Comparison of ENCODE assay signal across 12 cellular contexts in genomic region chr1:89705901-89706699, GRCh38.
A peak's percentile ranks its signal among the peaks of the same experiment; 100 is the strongest.
DNase-seq lines count a peak whose midpoint lies in the region; ATAC-seq, FAIRE-seq and TF ChIP-seq lines count a peak whose summit lies in the region.
"Had no signal": no experiment of that assay in that cellular context is flagged by ENCODE, and none has a peak within 500 bp of the region (broad histone marks: within the 10 kb centered on the region; RNA-seq: fewer than 3 reads in every experiment).

No MANE protein-coding gene starts in this region.

- ATAC-seq in HG02852 (IDR thresholded peaks at IDR 0.05; ENCODE audit: unreplicated experiment), result peak; percentile 84

- FAIRE-seq in GM19239 (lab: Jason Lieb, UNC), result peak; percentile 76
- FAIRE-seq: endometrium had no signal

- H3K9me3 ChIP-seq in BLaER1 treated with 17β-estradiol and CSF1 and Interleukin-3, amounts not matched to agents 10 nM and 100 nM (replicated peaks in 1 of 11), result peaks cover 0 to 23% (median 16%) of the 10 kb centered on the region in 11 experiments; a peak in 12 of 22 replicates
- no peaks in the 10 kb centered on the region for H3K9me3 ChIP-seq in OCI-LY3 (ENCODE audit: insufficient read depth, low read length)
- H3K9me3 ChIP-seq: MG63, testis had no signal

- no peak overlapping the region for H2AFZ ChIP-seq in OCI-LY3 (ENCODE audit: low read depth, low read length)

- no peaks in the 10 kb centered on the region for H3K27me3 ChIP-seq in BLaER1 treated with 17β-estradiol and CSF1 and Interleukin-3, amounts not matched to agents 10 nM and 100 nM
- H3K27me3 ChIP-seq in OCI-LY3 (ENCODE audit: low read depth, low read length), result peaks cover 5% of the 10 kb centered on the region; the same call in 1 of the 2 replicates
- H3K27me3 ChIP-seq: MG63, testis had no signal

- H3K9ac ChIP-seq in BLaER1 treated with 17β-estradiol and CSF1 and Interleukin-3, amounts not matched to agents 10 nM and 100 nM, result peak overlapping the region in 6 of 11 experiments; percentile 17 to 75 (median 50); a peak in 10 of 22 replicates
- no peak overlapping the region for H3K9ac ChIP-seq in OCI-LY3 (ENCODE audit: low read length)

- no peak for TF ChIP-seq CTCF in OCI-LY3 (IDR thresholded peaks at IDR 0.05; ENCODE audit: low read depth, low read length)

- H3K4me2 ChIP-seq in BLaER1 treated with 17β-estradiol and CSF1 and Interleukin-3, amounts not matched to agents 10 nM and 100 nM, result peak overlapping the region in 9 of 11 experiments; percentile 20 to 89 (median 63); a peak in 17 of 22 replicates
- peak overlapping the region; percentile 45 for H3K4me2 ChIP-seq in OCI-LY3 (ENCODE audit: low read length)

- peaks cover 0 to 88% (median 76%) of the 10 kb centered on the region in 11 experiments; a peak in 20 of 22 replicates for H3K36me3 ChIP-seq in BLaER1 treated with 17β-estradiol and CSF1 and Interleukin-3, amounts not matched to agents 10 nM and 100 nM
- no peaks in the 10 kb centered on the region for H3K36me3 ChIP-seq in OCI-LY3 (replicated peaks; ENCODE audit: low read depth, low read length)
- H3K36me3 ChIP-seq: MG63 had no signal

- peak overlapping the region in 10 of 11 experiments; percentile 5 to 92 (median 79); a peak in 15 of 22 replicates for H3K27ac ChIP-seq in BLaER1 treated with 17β-estradiol and CSF1 and Interleukin-3, amounts not matched to agents 10 nM and 100 nM
- H3K27ac ChIP-seq in OCI-LY3 (ENCODE audit: low read length), result no peak overlapping the region
- H3K27ac ChIP-seq: testis had no signal

- no peak for DNase-seq in GM19239 (ENCODE audit: insufficient read length, low spot score)
- no peak for DNase-seq in 8988T
- DNase-seq in stimulated activated naive CD4-positive, alpha-beta T cell (lab: John Stamatoyannopoulos, UW), result no peak
- DNase-seq in NCI-H446 treated with DMSO at 0.1 percent for 48 hours (lab: John Stamatoyannopoulos, UW), result no peak
- no peak for DNase-seq in NCI-H345 (lab: John Stamatoyannopoulos, UW)
- DNase-seq: hippocampal formation, MG63, testis had no signal

- no peaks in the 10 kb centered on the region for H3K79me2 ChIP-seq in OCI-LY3 (ENCODE audit: low read length)

- H4K20me1 ChIP-seq in BLaER1 treated with 17β-estradiol and CSF1 and Interleukin-3, amounts not matched to agents 10 nM and 100 nM, result no peaks in the 10 kb centered on the region
- H4K20me1 ChIP-seq in OCI-LY3 (ENCODE audit: insufficient read depth, low read length), result no peaks in the 10 kb centered on the region

- peaks cover 22 to 73% (median 50%) of the 10 kb centered on the region in 10 experiments for H3K4me1 ChIP-seq in BLaER1 treated with 17β-estradiol and CSF1 and Interleukin-3, amounts not matched to agents 10 nM and 100 nM
- peaks cover 15% of the 10 kb centered on the region for H3K4me1 ChIP-seq in OCI-LY3 (ENCODE audit: low read length)
- H3K4me1 ChIP-seq: testis had no signal

- no peak overlapping the region for H3K4me3 ChIP-seq in BLaER1 treated with 17β-estradiol and CSF1 and Interleukin-3, amounts not matched to agents 10 nM and 100 nM
- peak overlapping the region; percentile 7; the same call in 1 of the 2 replicates for H3K4me3 ChIP-seq in OCI-LY3 (ENCODE audit: low read length)
- H3K4me3 ChIP-seq: MG63, testis had no signal
